ENCODE assay signal across 36 cellular contexts in genomic region chrX:113009005-113009404, GRCh38.
"Had no signal": no experiment of that assay in that cellular context is flagged by ENCODE, and none has a peak within 500 bp of the region (broad histone marks: within the 10 kb centered on the region; RNA-seq: fewer than 3 reads in every experiment).

No MANE protein-coding gene starts in this region.

- H3K27me3 Mint-ChIP-seq: activated CD4-positive, alpha-beta memory T cell treated with anti-CD3 and anti-CD28 coated beads, Interleukin-2, amount 10 ng/mL, durations not matched to agents 7 days and 5 days; activated CD4-positive, alpha-beta T cell treated with anti-CD3 and anti-CD28 coated beads for 36 hours; activated CD4-positive, alpha-beta T cell treated with anti-CD3 and anti-CD28 coated beads, Interleukin-2, amount 10 ng/mL, durations not matched to agents 7 days and 5 days; activated CD8-positive, alpha-beta memory T cell treated with anti-CD3 and anti-CD28 coated beads, Interleukin-2, amount 10 ng/mL, durations not matched to agents 7 days and 5 days; activated naive CD4-positive, alpha-beta T cell treated with anti-CD3 and anti-CD28 coated beads, Interleukin-2, amount 10 ng/mL, durations not matched to agents 7 days and 5 days; activated naive CD4-positive, alpha-beta T cell treated with anti-CD3 and anti-CD28 coated beads, Interleukin-2, amount 50 U/mL, for 24 hours; activated naive CD8-positive, alpha-beta T cell; activated naive CD8-positive, alpha-beta T cell treated with anti-CD3 and anti-CD28 coated beads, Interleukin-2, amount 10 ng/mL, durations not matched to agents 7 days and 5 days; activated naive CD8-positive, alpha-beta T cell treated with anti-CD3 and anti-CD28 coated beads, Interleukin-2, amount 50 U/mL, for 24 hours had no signal

- H3K36me3 ChIP-seq: brain microvascular endothelial cell, breast epithelium had no signal

- H3K4me1 Mint-ChIP-seq: activated CD4-positive, alpha-beta memory T cell treated with anti-CD3 and anti-CD28 coated beads, Interleukin-2, amount 10 ng/mL, durations not matched to agents 7 days and 5 days; activated CD4-positive, alpha-beta T cell treated with anti-CD3 and anti-CD28 coated beads for 36 hours; activated CD4-positive, alpha-beta T cell treated with anti-CD3 and anti-CD28 coated beads, Interleukin-2, amount 10 ng/mL, durations not matched to agents 7 days and 5 days; activated CD8-positive, alpha-beta memory T cell treated with anti-CD3 and anti-CD28 coated beads, Interleukin-2, amount 10 ng/mL, durations not matched to agents 7 days and 5 days; activated naive CD4-positive, alpha-beta T cell treated with anti-CD3 and anti-CD28 coated beads, Interleukin-2, amount 10 ng/mL, durations not matched to agents 7 days and 5 days; activated naive CD4-positive, alpha-beta T cell treated with anti-CD3 and anti-CD28 coated beads, Interleukin-2, amount 50 U/mL, for 24 hours; activated naive CD8-positive, alpha-beta T cell treated with anti-CD3 and anti-CD28 coated beads, Interleukin-2, amount 10 ng/mL, durations not matched to agents 7 days and 5 days; activated naive CD8-positive, alpha-beta T cell treated with anti-CD3 and anti-CD28 coated beads, Interleukin-2, amount 50 U/mL, for 24 hours had no signal

- ATAC-seq: activated CD4-positive, alpha-beta T cell treated with anti-CD3 and anti-CD28 coated beads for 36 hours; activated CD4-positive, CD25-positive, alpha-beta regulatory T cell treated with anti-CD3 and anti-CD28 coated beads, Interleukin-2, amount 50 U/mL, for 24 hours; activated CD8-positive, alpha-beta memory T cell treated with anti-CD3 and anti-CD28 coated beads, Interleukin-2, amount 10 ng/mL, durations not matched to agents 7 days and 5 days; activated CD8-positive, alpha-beta T cell treated with anti-CD3 and anti-CD28 coated beads, Interleukin-2, amount 10 ng/mL, durations not matched to agents 7 days and 5 days; activated naive CD8-positive, alpha-beta T cell treated with anti-CD3 and anti-CD28 coated beads, Interleukin-2, amount 50 U/mL, for 24 hours; body of pancreas had no signal

- H3K4me3 ChIP-seq: body of pancreas, breast epithelium had no signal

- FAIRE-seq: TTC549 had no signal

- DNase-seq: activated CD4-positive, alpha-beta memory T cell treated with anti-CD3 and anti-CD28 coated beads, Interleukin-2, amount 10 ng/mL, durations not matched to agents 7 days and 5 days; activated CD4-positive, alpha-beta T cell treated with anti-CD3 and anti-CD28 coated beads for 1 hour; activated CD4-positive, alpha-beta T cell treated with anti-CD3 and anti-CD28 coated beads for 36 hours; activated CD4-positive, alpha-beta T cell treated with anti-CD3 and anti-CD28 coated beads for 48 hours; activated CD4-positive, alpha-beta T cell treated with anti-CD3 and anti-CD28 coated beads, Interleukin-2, amount 10 ng/mL, durations not matched to agents 7 days and 5 days; activated CD4-positive, alpha-beta T cell treated with anti-CD3 and anti-CD28 coated beads, Interleukin-2, amount 50 U/mL, for 48 hours; activated CD4-positive, CD25-positive, alpha-beta regulatory T cell; activated CD8-positive, alpha-beta memory T cell treated with anti-CD3 and anti-CD28 coated beads for 24 hours; activated CD8-positive, alpha-beta memory T cell treated with anti-CD3 and anti-CD28 coated beads, Interleukin-2, amount 10 ng/mL, durations not matched to agents 7 days and 5 days; activated CD8-positive, alpha-beta memory T cell treated with anti-CD3 and anti-CD28 coated beads, Interleukin-2, amount 50 U/mL, for 48 hours; activated CD8-positive, alpha-beta T cell treated with anti-CD3 and anti-CD28 coated beads, Interleukin-2, amount 10 ng/mL, durations not matched to agents 7 days and 5 days; activated effector memory CD4-positive, alpha-beta T cell treated with Interleukin-2 at 50 U/mL for 16 hours; activated gamma-delta T cell; activated naive CD4-positive, alpha-beta T cell treated with anti-CD3 and anti-CD28 coated beads, Interleukin-2, amount 10 ng/mL, durations not matched to agents 7 days and 5 days; activated naive CD4-positive, alpha-beta T cell treated with Interleukin-2 at 50 U/mL for 16 hours; activated naive CD8-positive, alpha-beta T cell treated with anti-CD3 and anti-CD28 coated beads, Interleukin-2, amount 10 ng/mL, durations not matched to agents 7 days and 5 days; activated naive CD8-positive, alpha-beta T cell treated with anti-CD3 and anti-CD28 coated beads, Interleukin-2, amount 50 U/mL, for 24 hours; activated T-cell treated with anti-CD3 and anti-CD28 coated beads, Interleukin-2, amount 50 U/mL, for 24 hours; activated T-cell treated with anti-CD3 and anti-CD28 coated beads, Interleukin-2, amount 50 U/mL, for 48 hours; amygdala; anterior cingulate cortex; body of pancreas; brain microvascular endothelial cell; central memory CD4-positive, alpha-beta T cell; T-helper 1 cell; T-helper 2 cell; T-helper 9 cell had no signal

- H3K36me3 Mint-ChIP-seq: activated CD8-positive, alpha-beta memory T cell treated with anti-CD3 and anti-CD28 coated beads, Interleukin-2, amount 10 ng/mL, durations not matched to agents 7 days and 5 days; activated naive CD4-positive, alpha-beta T cell treated with anti-CD3 and anti-CD28 coated beads, Interleukin-2, amount 10 ng/mL, durations not matched to agents 7 days and 5 days; activated naive CD4-positive, alpha-beta T cell treated with anti-CD3 and anti-CD28 coated beads, Interleukin-2, amount 50 U/mL, for 24 hours; activated naive CD8-positive, alpha-beta T cell; activated naive CD8-positive, alpha-beta T cell treated with anti-CD3 and anti-CD28 coated beads, Interleukin-2, amount 10 ng/mL, durations not matched to agents 7 days and 5 days had no signal

- H3K4me3 Mint-ChIP-seq: activated CD4-positive, alpha-beta memory T cell treated with anti-CD3 and anti-CD28 coated beads, Interleukin-2, amount 10 ng/mL, durations not matched to agents 7 days and 5 days; activated CD4-positive, alpha-beta T cell treated with anti-CD3 and anti-CD28 coated beads for 36 hours; activated CD4-positive, alpha-beta T cell treated with anti-CD3 and anti-CD28 coated beads, Interleukin-2, amount 10 ng/mL, durations not matched to agents 7 days and 5 days; activated CD8-positive, alpha-beta memory T cell treated with anti-CD3 and anti-CD28 coated beads, Interleukin-2, amount 10 ng/mL, durations not matched to agents 7 days and 5 days; activated CD8-positive, alpha-beta T cell treated with anti-CD3 and anti-CD28 coated beads, Interleukin-2, amount 10 ng/mL, durations not matched to agents 7 days and 5 days; activated naive CD4-positive, alpha-beta T cell treated with anti-CD3 and anti-CD28 coated beads, Interleukin-2, amount 10 ng/mL, durations not matched to agents 7 days and 5 days; activated naive CD4-positive, alpha-beta T cell treated with anti-CD3 and anti-CD28 coated beads, Interleukin-2, amount 50 U/mL, for 24 hours; activated naive CD8-positive, alpha-beta T cell; activated naive CD8-positive, alpha-beta T cell treated with anti-CD3 and anti-CD28 coated beads, Interleukin-2, amount 10 ng/mL, durations not matched to agents 7 days and 5 days; activated naive CD8-positive, alpha-beta T cell treated with anti-CD3 and anti-CD28 coated beads, Interleukin-2, amount 50 U/mL, for 24 hours; activated T-cell treated with anti-CD3 and anti-CD28 coated beads, Interleukin-2, amount 50 U/mL, for 24 hours; T-helper 1 cell treated with Interleukin-12 subunit alpha and Interleukin-12 subunit beta and Interleukin-4 antibody, amounts not matched to agents 30 μg/mL and 1 μg/mL, for 36 hours; T-helper 2 cell treated with Interferon-gamma antibody and Interleukin-4, amounts not matched to agents 5 μg/mL and 100 μg/mL, for 36 hours had no signal

- H3K27ac ChIP-seq: body of pancreas, brain microvascular endothelial cell, breast epithelium, VCaP had no signal

- H3K9me3 ChIP-seq: body of pancreas, breast epithelium had no signal

- H3K27me3 ChIP-seq: body of pancreas, brain microvascular endothelial cell had no signal

- H3K27ac Mint-ChIP-seq: activated CD4-positive, alpha-beta memory T cell treated with anti-CD3 and anti-CD28 coated beads, Interleukin-2, amount 10 ng/mL, durations not matched to agents 7 days and 5 days; activated CD4-positive, alpha-beta T cell treated with anti-CD3 and anti-CD28 coated beads for 36 hours; activated CD4-positive, alpha-beta T cell treated with anti-CD3 and anti-CD28 coated beads, Interleukin-2, amount 10 ng/mL, durations not matched to agents 7 days and 5 days; activated CD8-positive, alpha-beta memory T cell treated with anti-CD3 and anti-CD28 coated beads, Interleukin-2, amount 10 ng/mL, durations not matched to agents 7 days and 5 days; activated CD8-positive, alpha-beta T cell treated with anti-CD3 and anti-CD28 coated beads, Interleukin-2, amount 10 ng/mL, durations not matched to agents 7 days and 5 days; activated naive CD4-positive, alpha-beta T cell treated with anti-CD3 and anti-CD28 coated beads, Interleukin-2, amount 10 ng/mL, durations not matched to agents 7 days and 5 days; activated naive CD4-positive, alpha-beta T cell treated with anti-CD3 and anti-CD28 coated beads, Interleukin-2, amount 50 U/mL, for 24 hours; activated naive CD8-positive, alpha-beta T cell; activated naive CD8-positive, alpha-beta T cell treated with anti-CD3 and anti-CD28 coated beads, Interleukin-2, amount 10 ng/mL, durations not matched to agents 7 days and 5 days; activated naive CD8-positive, alpha-beta T cell treated with anti-CD3 and anti-CD28 coated beads, Interleukin-2, amount 50 U/mL, for 24 hours; activated T-cell treated with anti-CD3 and anti-CD28 coated beads, Interleukin-2, amount 50 U/mL, for 24 hours; activated T-helper 2 cell treated with anti-CD3 and anti-CD28 coated beads, Interferon-gamma antibody, Interleukin-2, Interleukin-4, amounts not matched to agents 10 μg/mL and 5 μg/mL and 100 μg/mL, durations not matched to agents 14 hours and 24 hours and 36 hours; T-helper 1 cell treated with Interleukin-12 subunit alpha and Interleukin-12 subunit beta and Interleukin-4 antibody, amounts not matched to agents 30 μg/mL and 1 μg/mL, for 36 hours; T-helper 2 cell treated with Interferon-gamma antibody and Interleukin-4, amounts not matched to agents 5 μg/mL and 100 μg/mL, for 36 hours had no signal

- H3K9me3 Mint-ChIP-seq: activated CD4-positive, alpha-beta memory T cell treated with anti-CD3 and anti-CD28 coated beads, Interleukin-2, amount 10 ng/mL, durations not matched to agents 7 days and 5 days; activated CD4-positive, alpha-beta T cell treated with anti-CD3 and anti-CD28 coated beads, Interleukin-2, amount 10 ng/mL, durations not matched to agents 7 days and 5 days; activated naive CD4-positive, alpha-beta T cell treated with anti-CD3 and anti-CD28 coated beads, Interleukin-2, amount 10 ng/mL, durations not matched to agents 7 days and 5 days; activated naive CD4-positive, alpha-beta T cell treated with anti-CD3 and anti-CD28 coated beads, Interleukin-2, amount 50 U/mL, for 24 hours; activated naive CD8-positive, alpha-beta T cell treated with anti-CD3 and anti-CD28 coated beads, Interleukin-2, amount 10 ng/mL, durations not matched to agents 7 days and 5 days; activated naive CD8-positive, alpha-beta T cell treated with anti-CD3 and anti-CD28 coated beads, Interleukin-2, amount 50 U/mL, for 24 hours; activated T-cell treated with anti-CD3 and anti-CD28 coated beads, Interleukin-2, amount 50 U/mL, for 24 hours; activated T-helper 2 cell treated with anti-CD3 and anti-CD28 coated beads, Interferon-gamma antibody, Interleukin-2, Interleukin-4, amounts not matched to agents 10 μg/mL and 5 μg/mL and 100 μg/mL, durations not matched to agents 14 hours and 24 hours and 36 hours; T-helper 1 cell treated with Interleukin-12 subunit alpha and Interleukin-12 subunit beta and Interleukin-4 antibody, amounts not matched to agents 30 μg/mL and 1 μg/mL, for 36 hours; T-helper 2 cell treated with Interferon-gamma antibody and Interleukin-4, amounts not matched to agents 5 μg/mL and 100 μg/mL, for 36 hours had no signal

- H3K4me1 ChIP-seq: body of pancreas, breast epithelium had no signal
